ENCODE assay signal across 25 cellular contexts in the genomic region with DNA sequence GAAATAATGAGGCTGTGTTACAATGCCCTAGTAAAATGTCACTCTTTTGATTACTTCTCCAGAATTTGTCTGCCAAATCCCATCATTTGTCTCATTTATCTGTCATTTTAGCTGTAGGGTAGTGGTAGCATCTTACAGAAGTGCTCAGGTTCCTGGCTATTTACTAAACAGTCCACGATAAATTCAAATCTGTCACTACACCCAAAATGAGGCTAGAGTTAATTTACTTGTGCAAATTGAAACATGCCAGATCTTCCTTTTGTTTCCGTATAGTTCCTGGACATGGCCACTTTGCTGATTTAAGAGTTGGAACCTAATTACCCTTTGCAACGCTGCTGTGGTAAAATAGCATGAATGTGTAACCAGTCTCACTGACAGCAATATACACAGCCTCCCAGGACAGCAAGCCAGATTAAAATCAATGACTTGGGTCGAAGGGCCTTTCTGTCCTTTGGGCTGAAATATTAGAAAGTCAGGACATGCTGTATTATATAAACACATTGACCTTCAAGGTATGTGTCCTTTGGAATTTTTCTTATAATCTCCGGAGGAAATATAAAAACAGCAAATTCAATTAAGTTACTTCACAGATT.
"Had no signal": no experiment of that assay in that cellular context is flagged by ENCODE, and none has a peak within 500 bp of the region (broad histone marks: within the 10 kb centered on the region; RNA-seq: fewer than 3 reads in every experiment).

No MANE protein-coding gene starts in this region.

- H3K9ac ChIP-seq: SK-N-SH had no signal

- ATAC-seq: T-cell had no signal

- H3K4me3 Mint-ChIP-seq: T-cell had no signal

- H3K4me3 ChIP-seq: SJSA1 had no signal

- H3K36me3 Mint-ChIP-seq: T-cell had no signal

- H3K4me1 Mint-ChIP-seq: T-cell had no signal

- H3K27ac Mint-ChIP-seq: T-cell had no signal

- DNase-seq: Karpas-422, KBM-7, MM.1S, MV-4-11, NCI-H1048, NCI-H1105, NCI-H1417, NCI-H1436 treated with DMSO at 0.1 percent for 48 hours, NCI-H1694, NCI-H187 treated with DMSO at 0.1 percent for 48 hours, NCI-H2029 treated with DMSO at 0.1 percent for 48 hours, NCI-H2171 treated with DMSO at 0.1 percent for 48 hours, NCI-H345, NCI-H446 treated with DMSO at 0.1 percent for 48 hours, NCI-H510A treated with DMSO at 0.1 percent for 48 hours, NCI-H526 treated with DMSO at 0.1 percent for 48 hours, NCI-H774, Right ventricle myocardium superior, RPMI8226, SIG-M5, SK-N-SH, SW 1271, T-cell had no signal

- H3K27ac ChIP-seq: HL-60, SJSA1 had no signal

- H3K9me3 ChIP-seq: SJSA1, SK-N-SH had no signal

- H3K36me3 ChIP-seq: SJSA1 had no signal

- H3K4me2 ChIP-seq: SK-N-SH had no signal

- H3K27me3 Mint-ChIP-seq: T-cell had no signal

- H3K27me3 ChIP-seq: SJSA1 had no signal

- H3K9me2 ChIP-seq: SK-N-SH had no signal

- H3K4me1 ChIP-seq: SJSA1 had no signal
